8 cellular contexts compared by ENCODE assay signal in the genomic region with DNA sequence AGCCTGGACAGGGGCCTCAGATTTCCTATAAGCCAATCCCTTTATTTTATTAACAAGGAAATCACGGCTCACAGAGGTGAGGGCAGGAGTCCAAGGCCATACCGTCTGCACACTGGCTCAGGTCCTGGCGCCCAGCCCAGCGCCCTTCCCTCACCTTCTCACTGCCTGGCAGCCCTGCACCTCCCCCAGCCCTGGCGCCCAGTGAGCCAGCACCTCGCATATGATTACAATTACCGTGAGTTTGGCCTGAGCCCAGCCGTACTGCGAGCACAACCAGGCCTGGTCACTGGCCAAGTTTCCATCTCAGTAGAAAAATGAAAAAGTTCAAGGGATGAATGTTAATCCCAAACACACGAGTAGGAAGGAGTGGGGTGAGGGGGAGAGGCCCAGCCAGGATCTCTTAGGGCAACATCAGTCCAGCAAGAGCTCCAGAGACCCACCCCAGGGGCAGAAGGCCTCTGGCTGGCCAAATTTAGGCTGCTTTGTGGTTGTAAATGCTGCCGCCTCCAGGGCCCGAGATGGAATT.
DNase-seq lines count a peak whose midpoint lies in the region; ATAC-seq and TF ChIP-seq lines count a peak whose summit lies in the region.

No MANE protein-coding gene starts in this region.

- TF ChIP-seq CTCF in BE2C (IDR thresholded peaks at IDR 0.05; ENCODE audit: low read depth, low read length), result peak; percentile 22
- no peak for TF ChIP-seq CTCF in mucosa of descending colon (IDR thresholded peaks at IDR 0.05)

- H3K9me3 ChIP-seq in BE2C (no peaks in the 10 kb centered on the region), mucosa of descending colon (no peaks in the 10 kb centered on the region)

- H3K4me1 ChIP-seq in BE2C, result peaks cover 40% of the 10 kb centered on the region
- peaks cover 51% of the 10 kb centered on the region for H3K4me1 ChIP-seq in mucosa of descending colon (ENCODE audit: low read depth)

- peak; percentile 94 for DNase-seq in BE2C
- DNase-seq in NCI-H2107 (lab: John Stamatoyannopoulos, UW), result peak; percentile 62
- peak; percentile 96 to 98 for DNase-seq in dermis microvascular lymphatic vessel endothelial cell (ENCODE audit: low read depth in 2 of 2)
- peak; percentile 96 to 98 (median 96) for DNase-seq in mucosa of descending colon
- no peak for DNase-seq in NK-92 (lab: John Stamatoyannopoulos, UW; ENCODE audit: unreplicated experiment)
- no peak for DNase-seq in HEK293T (ENCODE audit: extremely low spot score)

- POLR2A ChIA-PET in HEK293T (lab: Yijun Ruan, JAX), result no interaction called here

- H3K36me3 ChIP-seq in BE2C (no peaks in the 10 kb centered on the region), mucosa of descending colon (ENCODE audit: low read depth) (no peaks in the 10 kb centered on the region)

- intact Hi-C loops in mucosa of descending colon (cut with DNase I, micrococcal nuclease), result no loop called here

- CTCF ChIA-PET in HEK293T (lab: Yijun Ruan, JAX), result no interaction called here

- H3K4me3 ChIP-seq in BE2C (ENCODE audit: low read depth, low read length) (no peak overlapping the region), mucosa of descending colon (no peak overlapping the region)

- ATAC-seq in mucosa of descending colon (peak; percentile 88), GM21723 (IDR thresholded peaks at IDR 0.05; ENCODE audit: unreplicated experiment) (no peak), HG03280 (IDR thresholded peaks at IDR 0.05; ENCODE audit: unreplicated experiment) (no peak)

- H3K27me3 ChIP-seq in BE2C, result no peaks in the 10 kb centered on the region

TF ChIP-seq in HEK293T, 16 proteins besides CTCF, POLR2A, EP300 and RAD21:
- TF ChIP-seq FOXA1 (IDR thresholded peaks at IDR 0.05), result no peak
- TF ChIP-seq FOXK2 (IDR thresholded peaks at IDR 0.05), result no peak
- TF ChIP-seq SP1 (IDR thresholded peaks at IDR 0.05), result no peak
- TF ChIP-seq ZNF384 (IDR thresholded peaks at IDR 0.05), result no peak
- TF ChIP-seq FOXM1 (IDR thresholded peaks at IDR 0.05; ENCODE audit: borderline replicate concordance), result no peak
- no peak for TF ChIP-seq ARNT (IDR thresholded peaks at IDR 0.05)
- no peak for TF ChIP-seq NFRKB (IDR thresholded peaks at IDR 0.05)

Comparison
In these comparisons a context has a peak if more than half of its experiments do, and no peak if none do; other contexts are left out.
1. DNase-seq: peak in BE2C (single experiment), NCI-H2107 (single experiment), dermis microvascular lymphatic vessel endothelial cell (2 of 2) and mucosa of descending colon (3 of 3); none in NK-92 (single experiment) and HEK293T (single experiment).